In the genomic region with DNA sequence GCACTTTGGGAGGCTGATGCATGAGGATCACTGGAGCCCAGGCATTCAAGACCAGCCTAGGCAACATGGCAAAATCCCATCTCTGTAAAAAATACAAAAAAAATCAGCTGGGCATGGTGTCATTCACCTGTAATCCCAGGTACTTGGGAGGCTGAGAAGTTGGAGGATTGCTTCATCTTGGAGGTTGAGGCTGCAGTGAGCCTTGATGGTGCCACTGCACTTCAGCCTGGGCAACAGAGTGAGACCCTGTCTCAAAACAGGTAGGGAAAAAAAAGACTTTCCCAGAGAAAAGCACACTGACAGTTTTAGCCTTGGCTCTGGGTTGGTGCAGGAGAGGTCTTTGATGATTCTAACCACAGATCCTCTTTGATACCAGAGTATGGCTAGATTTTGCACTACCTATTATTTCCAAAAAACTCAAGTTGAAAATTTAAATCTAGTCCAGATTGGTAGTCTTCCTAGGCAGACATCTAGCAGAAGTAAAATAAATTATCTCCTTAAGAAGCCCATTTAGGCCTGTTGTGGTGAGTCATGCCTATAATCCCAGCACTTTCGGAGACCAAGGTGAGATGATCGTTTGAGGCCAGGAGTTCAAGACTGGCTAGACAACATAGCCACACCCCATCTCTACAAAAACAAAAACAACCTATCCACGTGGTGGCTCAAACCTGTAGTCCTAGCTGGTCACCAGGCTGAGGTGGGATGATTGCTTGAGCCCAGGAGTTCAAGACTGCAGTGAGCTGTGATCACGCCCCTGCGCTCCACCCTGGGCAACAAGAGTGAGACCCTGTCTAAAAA, we compare ENCODE assay signal across 28 cellular contexts. TPM values are rescaled to one million over a fixed set of nuclear protein-coding genes. Genes with fewer than 3 reads are reported as not detected.
DNase-seq lines count a peak whose midpoint lies in the region; ATAC-seq and TF ChIP-seq lines count a peak whose summit lies in the region.
"Had no signal": no experiment of that assay in that cellular context is flagged by ENCODE, and none has a peak within 500 bp of the region (broad histone marks: within the 10 kb centered on the region; RNA-seq: fewer than 3 reads in every experiment).

No MANE protein-coding gene starts in this region.

- peaks cover 14% of the 10 kb centered on the region for H3K4me1 Mint-ChIP-seq in MCF 10A (ENCODE audit: insufficient read depth, unreplicated experiment)
- H3K4me1 Mint-ChIP-seq in stimulated activated naive B cell treated with anti-CD40 and anti-IgM and Interleukin-4, amounts not matched to agents 10 μg/mL and 1 μg/mL and 100 μg/mL, for 72 hours: peaks cover 24 to 39% of the 10 kb centered on the region in 2 donors

- no peaks in the 10 kb centered on the region for H3K27me3 ChIP-seq in breast epithelium
- H3K27me3 ChIP-seq: adrenal gland, cardiac muscle cell, neutrophil, spleen had no signal

- no TSS peak for BruUV-seq in MCF 10A (replicated peaks; lab: Mats Ljungman, UMichigan)

- ATAC-seq in stimulated activated naive B cell treated with anti-CD40 and anti-IgM and Interleukin-4, amounts not matched to agents 10 μg/mL and 1 μg/mL and 100 μg/mL, for 72 hours (replicated peaks): no peak
- ATAC-seq: left cardiac atrium had no signal

- H3K4me1 ChIP-seq in breast epithelium: no peaks in the 10 kb centered on the region
- H3K4me1 ChIP-seq: adrenal gland had no signal

- DNase-seq in MCF 10A (ENCODE audit: unreplicated experiment) (peak; percentile 16), breast epithelium (ENCODE audit: low spot score in 2 of 2) (no peak), SK-N-MC (ENCODE audit: low read depth, low spot score) (no peak), iPS-NIHi11 (ENCODE audit: low spot score) (peak; percentile 8), NCI-H146 (lab: John Stamatoyannopoulos, UW) (no peak), NCI-H510A treated with DMSO at 0.1 percent for 48 hours (lab: John Stamatoyannopoulos, UW) (no peak), NCI-H748 treated with DMSO at 0.1 percent for 48 hours (lab: John Stamatoyannopoulos, UW) (no peak)
- DNase-seq in stimulated activated naive B cell treated with anti-CD40 and anti-IgM and Interleukin-4, amounts not matched to agents 10 μg/mL and 1 μg/mL and 100 μg/mL, for 72 hours: no peak
- DNase-seq: activated CD4-positive, alpha-beta T cell treated with anti-CD3 and anti-CD28 coated beads, Interleukin-2, amount 10 ng/mL, durations not matched to agents 24 days and 14 days; activated CD8-positive, alpha-beta memory T cell treated with anti-CD3 and anti-CD28 coated beads, Interleukin-2, amount 50 U/mL, for 4 hours; activated gamma-delta T cell treated with Interleukin-2 at 50 U/mL for 16 hours; C1 segment of cervical spinal cord; dermis blood vessel endothelial cell; DMS153; left cardiac atrium; NCI-H1417 treated with DMSO at 0.1 percent for 48 hours; NCI-H526; SIG-M5; spleen; stimulated activated CD4-positive, alpha-beta T cell treated with anti-CD3 and anti-CD28 coated beads, Interleukin-4, amount 100 ng/mL, for 24 hours had no signal

- H3K27ac Mint-ChIP-seq in MCF 10A (ENCODE audit: low read depth, unreplicated experiment): no peak overlapping the region
- peak overlapping the region; percentile 76 for H3K27ac Mint-ChIP-seq in stimulated activated naive B cell treated with anti-CD40 and anti-IgM and Interleukin-4, amounts not matched to agents 10 μg/mL and 1 μg/mL and 100 μg/mL, for 72 hours

- no peak overlapping the region for H3K4me3 Mint-ChIP-seq in MCF 10A (ENCODE audit: unreplicated experiment)
- no peak overlapping the region for H3K4me3 Mint-ChIP-seq in stimulated activated naive B cell treated with anti-CD40 and anti-IgM and Interleukin-4, amounts not matched to agents 10 μg/mL and 1 μg/mL and 100 μg/mL, for 72 hours
- H3K4me3 Mint-ChIP-seq: activated CD4-positive, alpha-beta T cell treated with anti-CD3 and anti-CD28 coated beads, Interleukin-2, amount 10 ng/mL, durations not matched to agents 24 days and 14 days had no signal

- H3K36me3 ChIP-seq in breast epithelium (no peaks in the 10 kb centered on the region), SK-N-MC (ENCODE audit: insufficient read depth, low read length) (peaks cover 9% of the 10 kb centered on the region)
- H3K36me3 ChIP-seq: cardiac muscle cell, neutrophil had no signal

- intact Hi-C loops in MCF 10A (cut with micrococcal nuclease): no loop called here
- intact Hi-C loops in breast epithelium (cut with DNase I; ENCODE audit: low total_unique reads): no loop called here

- H3K36me3 Mint-ChIP-seq in MCF 10A (ENCODE audit: insufficient read depth, unreplicated experiment): peaks cover 37% of the 10 kb centered on the region
- H3K36me3 Mint-ChIP-seq in stimulated activated naive B cell treated with anti-CD40 and anti-IgM and Interleukin-4, amounts not matched to agents 10 μg/mL and 1 μg/mL and 100 μg/mL, for 72 hours: peaks cover 26 to 41% of the 10 kb centered on the region in 2 donors

- POLR2A ChIA-PET in MCF 10A (lab: Yijun Ruan, JAX): interaction anchor here (2.3 to 2.5 kb wide), 2 partner anchors 18 to 29 kb away, joined by 5 to 12 read pairs; a partner anchor contains a TSS

- no peak overlapping the region for H3K27ac ChIP-seq in breast epithelium
- 0 out of 2 replicates have a peak overlapping the region, but pooled peaks have one; percentile 7 for H3K27ac ChIP-seq in SK-N-MC
- H3K27ac ChIP-seq: adrenal gland, cardiac muscle cell, spleen had no signal

- H3K9me3 Mint-ChIP-seq in MCF 10A (ENCODE audit: unreplicated experiment): no peaks in the 10 kb centered on the region
- no peaks in the 10 kb centered on the region for H3K9me3 Mint-ChIP-seq in stimulated activated naive B cell treated with anti-CD40 and anti-IgM and Interleukin-4, amounts not matched to agents 10 μg/mL and 1 μg/mL and 100 μg/mL, for 72 hours
- H3K9me3 Mint-ChIP-seq: activated CD4-positive, alpha-beta T cell treated with anti-CD3 and anti-CD28 coated beads, Interleukin-2, amount 10 ng/mL, durations not matched to agents 24 days and 14 days had no signal

- H3K9ac ChIP-seq in SK-N-MC (ENCODE audit: insufficient read length): no peak overlapping the region

- H3K27me3 Mint-ChIP-seq in MCF 10A (ENCODE audit: insufficient read depth, unreplicated experiment): no peaks in the 10 kb centered on the region
- H3K27me3 Mint-ChIP-seq in stimulated activated naive B cell treated with anti-CD40 and anti-IgM and Interleukin-4, amounts not matched to agents 10 μg/mL and 1 μg/mL and 100 μg/mL, for 72 hours: no peaks in the 10 kb centered on the region
- H3K27me3 Mint-ChIP-seq: activated CD4-positive, alpha-beta T cell treated with anti-CD3 and anti-CD28 coated beads, Interleukin-2, amount 10 ng/mL, durations not matched to agents 24 days and 14 days had no signal

- no peak for TF ChIP-seq CTCF in MCF 10A (IDR thresholded peaks at IDR 0.05; ENCODE audit: unreplicated experiment)
- TF ChIP-seq CTCF in breast epithelium (IDR thresholded peaks at IDR 0.05): no peak

- no peak for TF ChIP-seq POLR2A in breast epithelium (IDR thresholded peaks at IDR 0.05)

- CTCF ChIA-PET in MCF 10A (lab: Yijun Ruan, JAX): no interaction called here

- H3K9me3 ChIP-seq in breast epithelium: no peaks in the 10 kb centered on the region
- H3K9me3 ChIP-seq in SK-N-MC (ENCODE audit: low read depth, low read length): no peaks in the 10 kb centered on the region
- H3K9me3 ChIP-seq: adrenal gland, neutrophil, spleen had no signal

- no peak overlapping the region for H3K4me3 ChIP-seq in breast epithelium
- H3K4me3 ChIP-seq in SK-N-MC: no peak overlapping the region
- H3K4me3 ChIP-seq: adrenal gland, cardiac muscle cell, spleen had no signal

RNA-seq across cellular contexts. Expression of a gene that starts 18.6 kb away (rescaled TPM):
- 73.6 and 78.8 TPM in 2 replicates for total RNA-seq in MCF 10A (2022)
- total RNA-seq in breast epithelium: 10 to 100 TPM; 34.2 to 61.9 (median 56.3) TPM

RNA-seq across cellular contexts. Expression of a gene that starts 22.9 kb away (rescaled TPM):
- not detected in 2 replicates for total RNA-seq in MCF 10A (2022)
- total RNA-seq in breast epithelium: not detected
- total RNA-seq: activated CD4-positive, alpha-beta T cell treated with anti-CD3 and anti-CD28 coated beads, Interleukin-2, amount 10 ng/mL, durations not matched to agents 24 days and 14 days; adrenal gland; cardiac muscle cell; dermis blood vessel endothelial cell; epithelial cell of proximal tubule; frontal cortex; left cardiac atrium; mucosa of gallbladder; spleen; T-helper 1 cell treated with Interleukin-12 subunit alpha and Interleukin-12 subunit beta and Interleukin-4 antibody, amounts not matched to agents 30 ng/mL and 1 ng/mL, for 36 hours; urinary bladder had no signal

Comparison
In these comparisons a context has a peak if more than half of its experiments do, and no peak if none do; other contexts are left out.
1. DNase-seq: peak in MCF 10A (single experiment) and iPS-NIHi11 (single experiment); none in breast epithelium (0 of 2), SK-N-MC (single experiment), stimulated activated naive B cell treated with anti-CD40 and anti-IgM and Interleukin-4, amounts not matched to agents 10 μg/mL and 1 μg/mL and 100 μg/mL, for 72 hours (single experiment), NCI-H146 (single experiment), NCI-H510A treated with DMSO at 0.1 percent for 48 hours (single experiment) and NCI-H748 treated with DMSO at 0.1 percent for 48 hours (single experiment).